Comparison of ENCODE assay signal across 31 cellular contexts in the genomic region with DNA sequence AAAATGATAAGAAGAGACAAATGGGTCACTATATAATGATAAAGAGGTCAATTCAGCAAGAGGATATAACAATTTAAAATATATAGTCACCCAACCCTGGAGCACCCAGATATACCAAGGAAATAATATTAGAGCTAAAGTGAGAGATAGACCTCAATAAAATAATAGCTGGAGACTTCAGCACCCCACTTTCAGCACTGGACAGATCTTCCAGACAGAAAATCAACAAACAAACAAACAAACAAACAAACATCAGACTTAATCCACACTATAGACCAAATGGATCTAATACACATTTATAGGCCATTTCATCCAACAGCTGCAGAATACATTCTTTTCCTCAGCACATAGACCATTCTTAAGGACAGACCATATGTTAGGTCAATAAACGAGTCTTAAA.
"Had no signal": no experiment of that assay in that cellular context is flagged by ENCODE, and none has a peak within 500 bp of the region (broad histone marks: within the 10 kb centered on the region; RNA-seq: fewer than 3 reads in every experiment).

No MANE protein-coding gene starts in this region.

- H3K27ac ChIP-seq: neural progenitor cell, ovary, parathyroid adenoma, psoas muscle, skin epidermis, spleen, suprapubic skin, testis, tibial artery, transverse colon, upper lobe of right lung, uterus had no signal

- H3K27me3 Mint-ChIP-seq: progenitor cell of endocrine pancreas; stimulated activated memory B cell treated with anti-CD40 and anti-IgM and Interleukin-4, amounts not matched to agents 10 μg/mL and 1 μg/mL and 100 μg/mL, for 72 hours; stimulated activated naive CD8-positive, alpha-beta T cell treated with anti-CD3 and anti-CD28 coated beads, Interleukin-15, amount 100 ng/mL, for 72 hours; type B pancreatic cell had no signal

- H3K9ac ChIP-seq: neural progenitor cell, parathyroid adenoma had no signal

- H3K27me3 ChIP-seq: neural progenitor cell, ovary, spleen, suprapubic skin, testis, tibial artery, transverse colon, upper lobe of right lung, uterus had no signal

- H3K36me3 ChIP-seq: neural progenitor cell, ovary, suprapubic skin, tibial artery, transverse colon, upper lobe of right lung, uterus had no signal

- DNase-seq: natural killer cell; occipital lobe; ovary; posterior cingulate gyrus; psoas muscle; right cardiac atrium; spleen; stimulated activated CD4-positive, alpha-beta T cell treated with anti-CD3 and anti-CD28 coated beads, Interleukin-12 subunit alpha, Interleukin-12 subunit beta, amount 100 ng/mL, for 4 hours; stimulated activated CD4-positive, alpha-beta T cell treated with anti-CD3 and anti-CD28 coated beads, Interleukin-1b, Interleukin-23, amount 100 ng/mL, for 48 hours; stimulated activated CD4-positive, alpha-beta T cell treated with anti-CD3 and anti-CD28 coated beads, Interleukin-4, amount 100 ng/mL, for 1 hour; stimulated activated CD4-positive, alpha-beta T cell treated with anti-CD3 and anti-CD28 coated beads, Interleukin-4, amount 100 ng/mL, for 4 hours; stimulated activated CD8-positive, alpha-beta memory T cell treated with anti-CD3 and anti-CD28 coated beads, Interleukin-4, amount 100 ng/mL, for 48 hours; stimulated activated naive CD4-positive, alpha-beta T cell; stimulated activated naive CD8-positive, alpha-beta T cell treated with anti-CD3 and anti-CD28 coated beads, Interleukin-15, amount 100 ng/mL, for 72 hours; stimulated activated naive CD8-positive, alpha-beta T cell treated with anti-CD3 and anti-CD28 coated beads, Interleukin-15, Interleukin-2, amounts not matched to agents 100 U/mL and 50 U/mL, for 24 hours; substantia nigra; testis; tibial artery; transverse colon; upper lobe of right lung; uterus had no signal

- H3K4me3 ChIP-seq: neural progenitor cell, ovary, psoas muscle, skin epidermis, smooth muscle cell, spleen, suprapubic skin, testis, tibial artery, transverse colon, upper lobe of right lung, uterus had no signal

- H3K9me3 ChIP-seq: ovary, testis, uterus had no signal

- H3K4me1 ChIP-seq: neural progenitor cell, parathyroid adenoma, psoas muscle, spleen, suprapubic skin, testis, tibial artery, transverse colon, upper lobe of right lung, uterus had no signal

- H3K27ac Mint-ChIP-seq: natural killer cell; nephron; neural progenitor cell; progenitor cell of endocrine pancreas; stimulated activated memory B cell treated with anti-CD40 and anti-IgM and Interleukin-4, amounts not matched to agents 10 μg/mL and 1 μg/mL and 100 μg/mL, for 72 hours; stimulated activated naive CD8-positive, alpha-beta T cell treated with anti-CD3 and anti-CD28 coated beads, Interleukin-15, amount 100 ng/mL, for 72 hours; type B pancreatic cell had no signal

- H3K4me1 Mint-ChIP-seq: nephron, neural progenitor cell had no signal

- ATAC-seq: natural killer cell; psoas muscle; right cardiac atrium; sciatic nerve; stimulated activated memory B cell treated with anti-CD40 and anti-IgM and Interleukin-4, amounts not matched to agents 10 μg/mL and 1 μg/mL and 100 μg/mL, for 72 hours; stimulated activated naive CD8-positive, alpha-beta T cell treated with anti-CD3 and anti-CD28 coated beads, Interleukin-15, amount 100 ng/mL, for 72 hours; stimulated activated naive CD8-positive, alpha-beta T cell treated with anti-CD3 and anti-CD28 coated beads, Interleukin-15, Interleukin-2, amounts not matched to agents 100 U/mL and 50 U/mL, for 24 hours; upper lobe of right lung had no signal

- H3K4me3 Mint-ChIP-seq: natural killer cell; nephron; neural progenitor cell; stimulated activated memory B cell treated with anti-CD40 and anti-IgM and Interleukin-4, amounts not matched to agents 10 μg/mL and 1 μg/mL and 100 μg/mL, for 72 hours; stimulated activated naive CD8-positive, alpha-beta T cell treated with anti-CD3 and anti-CD28 coated beads, Interleukin-15, amount 100 ng/mL, for 72 hours; type B pancreatic cell had no signal
